9 cellular contexts compared by ENCODE assay signal in the genomic region with DNA sequence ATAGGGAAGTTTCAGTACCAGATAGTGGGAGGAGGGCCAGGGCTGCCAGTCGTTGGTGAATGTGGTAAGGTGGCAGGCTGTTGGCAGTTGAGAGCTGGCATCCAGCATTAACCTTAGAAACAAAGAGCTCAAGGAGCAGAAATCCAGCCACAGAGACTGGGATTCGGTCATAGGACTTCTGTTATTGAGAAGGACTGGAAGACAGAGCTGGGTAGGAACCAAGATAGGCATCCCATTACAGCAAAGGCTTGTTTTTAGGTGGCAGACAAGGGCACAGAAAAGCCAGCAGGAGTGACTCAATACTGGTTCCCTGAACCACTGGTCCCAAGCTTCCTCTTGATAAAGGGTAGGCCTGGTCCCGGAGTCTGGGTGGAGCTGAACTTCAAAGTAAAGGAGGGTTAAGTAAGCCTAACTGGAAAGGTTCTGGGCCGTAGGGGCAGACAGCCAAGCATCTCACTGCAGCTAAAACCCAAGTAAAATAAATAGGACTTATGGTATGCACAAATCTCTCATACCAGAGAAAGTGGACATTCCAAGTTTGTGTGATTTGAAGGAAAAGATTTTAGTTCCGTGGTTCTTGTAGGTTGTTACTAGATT.
DNase-seq lines count a peak whose midpoint lies in the region; ATAC-seq and TF ChIP-seq lines count a peak whose summit lies in the region.
"Had no signal": no experiment of that assay in that cellular context is flagged by ENCODE, and none has a peak within 500 bp of the region (broad histone marks: within the 10 kb centered on the region; RNA-seq: fewer than 3 reads in every experiment).

No MANE protein-coding gene starts in this region.

- peaks cover 32% of the 10 kb centered on the region for H3K79me2 ChIP-seq in GM23248 (ENCODE audit: insufficient read depth)

- no peak overlapping the region for H3K4me3 Mint-ChIP-seq in stimulated activated effector memory CD8-positive, alpha-beta T cell treated with anti-CD3 and anti-CD28 coated beads, Interleukin-12 subunit alpha, Interleukin-12 subunit beta, amount 100 ng/mL, for 72 hours
- H3K4me3 Mint-ChIP-seq in CD4-positive, alpha-beta memory T cell: no peak overlapping the region

- H3K4me1 ChIP-seq in GM23248 (ENCODE audit: insufficient read depth): peaks cover 42% of the 10 kb centered on the region
- peaks cover 17 to 80% (median 19%) of the 10 kb centered on the region in 3 donors for H3K4me1 ChIP-seq in gastroesophageal sphincter
- H3K4me1 ChIP-seq in Peyer's patch: peaks cover 0 to 36% (median 2%) of the 10 kb centered on the region in 4 donors
- peaks cover 34% of the 10 kb centered on the region for H3K4me1 ChIP-seq in CD4-positive, alpha-beta memory T cell (ENCODE audit: insufficient read depth, low read length)

- no peak for TF ChIP-seq CTCF in gastroesophageal sphincter (IDR thresholded peaks at IDR 0.05)
- TF ChIP-seq CTCF in Peyer's patch (IDR thresholded peaks at IDR 0.05): no peak

- POLR2A ChIA-PET in CD4-positive, alpha-beta memory T cell (lab: Charles Lee; ENCODE audit: partially characterized antibody): no interaction called here

- peaks cover 20% of the 10 kb centered on the region for H3K36me3 Mint-ChIP-seq in stimulated activated effector memory CD8-positive, alpha-beta T cell treated with anti-CD3 and anti-CD28 coated beads, Interleukin-12 subunit alpha, Interleukin-12 subunit beta, amount 100 ng/mL, for 72 hours
- peaks cover 2 to 7% of the 10 kb centered on the region in 2 donors for H3K36me3 Mint-ChIP-seq in CD4-positive, alpha-beta memory T cell

- H3K27ac Mint-ChIP-seq in stimulated activated effector memory CD8-positive, alpha-beta T cell treated with anti-CD3 and anti-CD28 coated beads, Interleukin-12 subunit alpha, Interleukin-12 subunit beta, amount 100 ng/mL, for 72 hours: peak overlapping the region; percentile 2
- H3K27ac Mint-ChIP-seq in CD4-positive, alpha-beta memory T cell: peak overlapping the region in 3 of 7 donors; percentile 30 to 65 (median 48)

- no peak for TF ChIP-seq EP300 in gastroesophageal sphincter (IDR thresholded peaks at IDR 0.05)

- H2AFZ ChIP-seq in GM23248: no peak overlapping the region

- CTCF ChIA-PET in CD4-positive, alpha-beta memory T cell (lab: Charles Lee; ENCODE audit: partially characterized antibody): no interaction called here

- H3K9me2 ChIP-seq in GM23248 (ENCODE audit: insufficient read depth): no peaks in the 10 kb centered on the region

- H3K27me3 ChIP-seq in GM23248 (replicated peaks; ENCODE audit: insufficient read depth) (no peaks in the 10 kb centered on the region), gastroesophageal sphincter (no peaks in the 10 kb centered on the region), Peyer's patch (no peaks in the 10 kb centered on the region)
- no peaks in the 10 kb centered on the region for H3K27me3 ChIP-seq in CD4-positive, alpha-beta memory T cell (ENCODE audit: insufficient read depth, low read length)

- in situ Hi-C loops in GM23248 (cut with MboI): no loop called here

- H3K9me3 Mint-ChIP-seq in stimulated activated effector memory CD8-positive, alpha-beta T cell treated with anti-CD3 and anti-CD28 coated beads, Interleukin-12 subunit alpha, Interleukin-12 subunit beta, amount 100 ng/mL, for 72 hours: no peaks in the 10 kb centered on the region
- H3K9me3 Mint-ChIP-seq in CD4-positive, alpha-beta memory T cell: no peaks in the 10 kb centered on the region

- H3K27ac ChIP-seq in GM23248 (peak overlapping the region; percentile 46), gastroesophageal sphincter (peak overlapping the region; percentile 90 to 95 (median 92)), Peyer's patch (peak overlapping the region in 2 of 4 donors; percentile 21 to 52)
- no peak overlapping the region for H3K27ac ChIP-seq in CD4-positive, alpha-beta memory T cell (ENCODE audit: low read depth, low read length)

- no peaks in the 10 kb centered on the region for H3K27me3 Mint-ChIP-seq in CD4-positive, alpha-beta memory T cell

- H3K4me3 ChIP-seq in GM23248: no peak overlapping the region
- no peak overlapping the region for H3K4me3 ChIP-seq in gastroesophageal sphincter
- no peak overlapping the region for H3K4me3 ChIP-seq in Peyer's patch
- H3K4me3 ChIP-seq in CD4-positive, alpha-beta memory T cell (ENCODE audit: low read length in 2 of 2): no peak overlapping the region

- H3K4me2 ChIP-seq in GM23248 (ENCODE audit: unreplicated experiment): peak overlapping the region; percentile 53

- peak; percentile 38 for DNase-seq in GM23248
- DNase-seq in SW480 (ENCODE audit: low spot score): peak; percentile 70
- DNase-seq in stimulated activated effector memory CD8-positive, alpha-beta T cell treated with anti-CD3 and anti-CD28 coated beads, Interleukin-12 subunit alpha, Interleukin-12 subunit beta, amount 100 ng/mL, for 72 hours (ENCODE audit: low spot score in 2 of 2): no peak
- DNase-seq in Peyer's patch: no peak
- DNase-seq in CD4-positive, alpha-beta memory T cell: no peak
- DNase-seq: NCI-H774 had no signal

- H3F3A ChIP-seq in GM23248 (ENCODE audit: insufficient read depth): peaks cover 33% of the 10 kb centered on the region

- no peak overlapping the region for H3K9ac ChIP-seq in GM23248

- H3K4me1 Mint-ChIP-seq in stimulated activated effector memory CD8-positive, alpha-beta T cell treated with anti-CD3 and anti-CD28 coated beads, Interleukin-12 subunit alpha, Interleukin-12 subunit beta, amount 100 ng/mL, for 72 hours: peaks cover 58% of the 10 kb centered on the region
- H3K4me1 Mint-ChIP-seq in CD4-positive, alpha-beta memory T cell: peaks cover 49 to 69% (median 60%) of the 10 kb centered on the region in 4 donors

- no peaks in the 10 kb centered on the region for H4K20me1 ChIP-seq in GM23248 (ENCODE audit: insufficient read depth)

- TF ChIP-seq POLR2A in gastroesophageal sphincter (IDR thresholded peaks at IDR 0.05): no peak
- TF ChIP-seq POLR2A in Peyer's patch (IDR thresholded peaks at IDR 0.05): no peak

- no peaks in the 10 kb centered on the region for H3K9me3 ChIP-seq in GM23248 (ENCODE audit: low read depth)
- H3K9me3 ChIP-seq in gastroesophageal sphincter: no peaks in the 10 kb centered on the region
- no peaks in the 10 kb centered on the region for H3K9me3 ChIP-seq in Peyer's patch
- no peaks in the 10 kb centered on the region for H3K9me3 ChIP-seq in CD4-positive, alpha-beta memory T cell (ENCODE audit: control insufficient read depth in 1 of 2, low read length in 2 of 2)

- ATAC-seq in gastroesophageal sphincter (no peak), HG02938 (IDR thresholded peaks at IDR 0.05; ENCODE audit: unreplicated experiment) (no peak), GM21526 (IDR thresholded peaks at IDR 0.05; ENCODE audit: low FRiP score, unreplicated experiment) (no peak)
- no peak for ATAC-seq in stimulated activated effector memory CD8-positive, alpha-beta T cell treated with anti-CD3 and anti-CD28 coated beads, Interleukin-12 subunit alpha, Interleukin-12 subunit beta, amount 100 ng/mL, for 72 hours

- intact Hi-C loops in CD4-positive, alpha-beta memory T cell (cut with micrococcal nuclease): no loop called here

- 63 to 66% methylated on average over 5 of the region's 5 CpGs for WGBS in GM23248 (ENCODE audit: low coverage in 1 of 2, low lambda C conversion rate in 2 of 2, missing lambda C conversion rate in 2 of 2), 2 experiments
- WGBS in gastroesophageal sphincter (ENCODE audit: low coverage in 1 of 2), 2 donors: 22 to 40% methylated on average over 1 to 5 of the region's 5 CpGs

- H3K36me3 ChIP-seq in GM23248 (ENCODE audit: low read depth) (no peaks in the 10 kb centered on the region), gastroesophageal sphincter (no peaks in the 10 kb centered on the region), Peyer's patch (no peaks in the 10 kb centered on the region)
- no peaks in the 10 kb centered on the region for H3K36me3 ChIP-seq in CD4-positive, alpha-beta memory T cell (ENCODE audit: insufficient read depth, low read length)

Comparison
In these comparisons a context has a peak if more than half of its experiments do, and no peak if none do; other contexts are left out.
1. DNase-seq: peak in GM23248 (single experiment) and SW480 (single experiment); none in stimulated activated effector memory CD8-positive, alpha-beta T cell treated with anti-CD3 and anti-CD28 coated beads, Interleukin-12 subunit alpha, Interleukin-12 subunit beta, amount 100 ng/mL, for 72 hours (0 of 2), Peyer's patch (0 of 3) and CD4-positive, alpha-beta memory T cell (0 of 5).